Comparison of ENCODE assay signal across 1 cellular context in the genomic region with DNA sequence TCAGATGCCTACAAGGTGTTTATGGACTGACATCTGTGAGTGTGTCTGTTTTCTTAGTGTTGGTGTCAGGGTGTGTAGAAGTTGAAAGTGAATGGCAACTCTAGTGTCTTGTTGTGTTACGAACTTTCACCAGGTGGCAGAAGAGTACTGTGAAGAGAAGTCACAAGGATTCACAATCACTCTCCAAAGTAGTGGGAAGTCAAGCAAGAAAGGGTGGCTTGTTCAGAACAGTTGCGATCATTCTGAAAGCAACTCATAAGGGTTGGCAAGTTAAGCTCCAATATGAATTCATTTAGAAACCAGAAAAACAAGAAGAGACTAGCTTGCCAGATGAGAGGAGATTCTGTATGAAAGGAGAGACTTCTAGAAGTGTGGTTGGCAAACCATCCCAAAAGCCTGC.
TF ChIP-seq lines count a peak whose summit lies in the region.

No MANE protein-coding gene starts in this region.

TF ChIP-seq in GM23338, 12 proteins besides CTCF, POLR2A, EP300 and RAD21 (continued from another document):
- TF ChIP-seq, protein P1, sequence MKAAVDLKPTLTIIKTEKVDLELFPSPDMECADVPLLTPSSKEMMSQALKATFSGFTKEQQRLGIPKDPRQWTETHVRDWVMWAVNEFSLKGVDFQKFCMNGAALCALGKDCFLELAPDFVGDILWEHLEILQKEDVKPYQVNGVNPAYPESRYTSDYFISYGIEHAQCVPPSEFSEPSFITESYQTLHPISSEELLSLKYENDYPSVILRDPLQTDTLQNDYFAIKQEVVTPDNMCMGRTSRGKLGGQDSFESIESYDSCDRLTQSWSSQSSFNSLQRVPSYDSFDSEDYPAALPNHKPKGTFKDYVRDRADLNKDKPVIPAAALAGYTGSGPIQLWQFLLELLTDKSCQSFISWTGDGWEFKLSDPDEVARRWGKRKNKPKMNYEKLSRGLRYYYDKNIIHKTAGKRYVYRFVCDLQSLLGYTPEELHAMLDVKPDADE (IDR thresholded peaks at IDR 0.05), result no peak
- TF ChIP-seq NANOG (IDR thresholded peaks at IDR 0.05; ENCODE audit: borderline replicate concordance), result no peak
- TF ChIP-seq CREB1 (CRISPR knock-in tag; IDR thresholded peaks at IDR 0.05; ENCODE audit: low read depth), result no peak
- TF ChIP-seq STAT1 (IDR thresholded peaks at IDR 0.05; ENCODE audit: unreplicated experiment), result no peak
- no peak for TF ChIP-seq POLR2AphosphoS5 (IDR thresholded peaks at IDR 0.05; ENCODE audit: low read depth)
- no peak for TF ChIP-seq ZNF331 (CRISPR knock-in tag; IDR thresholded peaks at IDR 0.05; ENCODE audit: low read depth)
- TF ChIP-seq, protein P2, sequence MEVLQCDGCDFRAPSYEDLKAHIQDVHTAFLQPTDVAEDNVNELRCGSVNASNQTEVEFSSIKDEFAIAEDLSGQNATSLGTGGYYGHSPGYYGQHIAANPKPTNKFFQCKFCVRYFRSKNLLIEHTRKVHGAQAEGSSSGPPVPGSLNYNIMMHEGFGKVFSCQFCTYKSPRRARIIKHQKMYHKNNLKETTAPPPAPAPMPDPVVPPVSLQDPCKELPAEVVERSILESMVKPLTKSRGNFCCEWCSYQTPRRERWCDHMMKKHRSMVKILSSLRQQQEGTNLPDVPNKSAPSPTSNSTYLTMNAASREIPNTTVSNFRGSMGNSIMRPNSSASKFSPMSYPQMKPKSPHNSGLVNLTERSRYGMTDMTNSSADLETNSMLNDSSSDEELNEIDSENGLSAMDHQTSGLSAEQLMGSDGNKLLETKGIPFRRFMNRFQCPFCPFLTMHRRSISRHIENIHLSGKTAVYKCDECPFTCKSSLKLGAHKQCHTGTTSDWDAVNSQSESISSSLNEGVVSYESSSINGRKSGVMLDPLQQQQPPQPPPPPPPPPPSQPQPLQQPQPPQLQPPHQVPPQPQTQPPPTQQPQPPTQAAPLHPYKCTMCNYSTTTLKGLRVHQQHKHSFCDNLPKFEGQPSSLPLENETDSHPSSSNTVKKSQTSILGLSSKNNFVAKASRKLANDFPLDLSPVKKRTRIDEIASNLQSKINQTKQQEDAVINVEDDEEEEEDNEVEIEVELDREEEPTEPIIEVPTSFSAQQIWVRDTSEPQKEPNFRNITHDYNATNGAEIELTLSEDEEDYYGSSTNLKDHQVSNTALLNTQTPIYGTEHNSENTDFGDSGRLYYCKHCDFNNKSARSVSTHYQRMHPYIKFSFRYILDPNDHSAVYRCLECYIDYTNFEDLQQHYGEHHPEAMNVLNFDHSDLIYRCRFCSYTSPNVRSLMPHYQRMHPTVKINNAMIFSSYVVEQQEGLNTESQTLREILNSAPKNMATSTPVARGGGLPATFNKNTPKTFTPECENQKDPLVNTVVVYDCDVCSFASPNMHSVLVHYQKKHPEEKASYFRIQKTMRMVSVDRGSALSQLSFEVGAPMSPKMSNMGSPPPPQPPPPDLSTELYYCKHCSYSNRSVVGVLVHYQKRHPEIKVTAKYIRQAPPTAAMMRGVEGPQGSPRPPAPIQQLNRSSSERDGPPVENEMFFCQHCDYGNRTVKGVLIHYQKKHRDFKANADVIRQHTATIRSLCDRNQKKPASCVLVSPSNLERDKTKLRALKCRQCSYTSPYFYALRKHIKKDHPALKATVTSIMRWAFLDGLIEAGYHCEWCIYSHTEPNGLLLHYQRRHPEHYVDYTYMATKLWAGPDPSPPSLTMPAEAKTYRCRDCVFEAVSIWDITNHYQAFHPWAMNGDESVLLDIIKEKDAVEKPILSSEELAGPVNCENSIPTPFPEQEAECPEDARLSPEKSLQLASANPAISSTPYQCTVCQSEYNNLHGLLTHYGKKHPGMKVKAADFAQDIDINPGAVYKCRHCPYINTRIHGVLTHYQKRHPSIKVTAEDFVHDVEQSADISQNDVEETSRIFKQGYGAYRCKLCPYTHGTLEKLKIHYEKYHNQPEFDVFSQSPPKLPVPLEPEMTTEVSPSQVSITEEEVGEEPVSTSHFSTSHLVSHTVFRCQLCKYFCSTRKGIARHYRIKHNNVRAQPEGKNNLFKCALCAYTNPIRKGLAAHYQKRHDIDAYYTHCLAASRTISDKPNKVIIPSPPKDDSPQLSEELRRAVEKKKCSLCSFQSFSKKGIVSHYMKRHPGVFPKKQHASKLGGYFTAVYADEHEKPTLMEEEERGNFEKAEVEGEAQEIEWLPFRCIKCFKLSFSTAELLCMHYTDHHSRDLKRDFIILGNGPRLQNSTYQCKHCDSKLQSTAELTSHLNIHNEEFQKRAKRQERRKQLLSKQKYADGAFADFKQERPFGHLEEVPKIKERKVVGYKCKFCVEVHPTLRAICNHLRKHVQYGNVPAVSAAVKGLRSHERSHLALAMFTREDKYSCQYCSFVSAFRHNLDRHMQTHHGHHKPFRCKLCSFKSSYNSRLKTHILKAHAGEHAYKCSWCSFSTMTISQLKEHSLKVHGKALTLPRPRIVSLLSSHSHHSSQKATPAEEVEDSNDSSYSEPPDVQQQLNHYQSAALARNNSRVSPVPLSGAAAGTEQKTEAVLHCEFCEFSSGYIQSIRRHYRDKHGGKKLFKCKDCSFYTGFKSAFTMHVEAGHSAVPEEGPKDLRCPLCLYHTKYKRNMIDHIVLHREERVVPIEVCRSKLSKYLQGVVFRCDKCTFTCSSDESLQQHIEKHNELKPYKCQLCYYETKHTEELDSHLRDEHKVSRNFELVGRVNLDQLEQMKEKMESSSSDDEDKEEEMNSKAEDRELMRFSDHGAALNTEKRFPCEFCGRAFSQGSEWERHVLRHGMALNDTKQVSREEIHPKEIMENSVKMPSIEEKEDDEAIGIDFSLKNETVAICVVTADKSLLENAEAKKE (CRISPR knock-in tag; IDR thresholded peaks at IDR 0.05), result no peak
- no peak for TF ChIP-seq ZNF114 (CRISPR knock-in tag; IDR thresholded peaks at IDR 0.05)
- no peak for TF ChIP-seq JUNB (IDR thresholded peaks at IDR 0.05; ENCODE audit: unreplicated experiment)
- TF ChIP-seq, protein P3, sequence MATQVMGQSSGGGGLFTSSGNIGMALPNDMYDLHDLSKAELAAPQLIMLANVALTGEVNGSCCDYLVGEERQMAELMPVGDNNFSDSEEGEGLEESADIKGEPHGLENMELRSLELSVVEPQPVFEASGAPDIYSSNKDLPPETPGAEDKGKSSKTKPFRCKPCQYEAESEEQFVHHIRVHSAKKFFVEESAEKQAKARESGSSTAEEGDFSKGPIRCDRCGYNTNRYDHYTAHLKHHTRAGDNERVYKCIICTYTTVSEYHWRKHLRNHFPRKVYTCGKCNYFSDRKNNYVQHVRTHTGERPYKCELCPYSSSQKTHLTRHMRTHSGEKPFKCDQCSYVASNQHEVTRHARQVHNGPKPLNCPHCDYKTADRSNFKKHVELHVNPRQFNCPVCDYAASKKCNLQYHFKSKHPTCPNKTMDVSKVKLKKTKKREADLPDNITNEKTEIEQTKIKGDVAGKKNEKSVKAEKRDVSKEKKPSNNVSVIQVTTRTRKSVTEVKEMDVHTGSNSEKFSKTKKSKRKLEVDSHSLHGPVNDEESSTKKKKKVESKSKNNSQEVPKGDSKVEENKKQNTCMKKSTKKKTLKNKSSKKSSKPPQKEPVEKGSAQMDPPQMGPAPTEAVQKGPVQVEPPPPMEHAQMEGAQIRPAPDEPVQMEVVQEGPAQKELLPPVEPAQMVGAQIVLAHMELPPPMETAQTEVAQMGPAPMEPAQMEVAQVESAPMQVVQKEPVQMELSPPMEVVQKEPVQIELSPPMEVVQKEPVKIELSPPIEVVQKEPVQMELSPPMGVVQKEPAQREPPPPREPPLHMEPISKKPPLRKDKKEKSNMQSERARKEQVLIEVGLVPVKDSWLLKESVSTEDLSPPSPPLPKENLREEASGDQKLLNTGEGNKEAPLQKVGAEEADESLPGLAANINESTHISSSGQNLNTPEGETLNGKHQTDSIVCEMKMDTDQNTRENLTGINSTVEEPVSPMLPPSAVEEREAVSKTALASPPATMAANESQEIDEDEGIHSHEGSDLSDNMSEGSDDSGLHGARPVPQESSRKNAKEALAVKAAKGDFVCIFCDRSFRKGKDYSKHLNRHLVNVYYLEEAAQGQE (IDR thresholded peaks at IDR 0.05; ENCODE audit: unreplicated experiment), result no peak
